In the genomic region with DNA sequence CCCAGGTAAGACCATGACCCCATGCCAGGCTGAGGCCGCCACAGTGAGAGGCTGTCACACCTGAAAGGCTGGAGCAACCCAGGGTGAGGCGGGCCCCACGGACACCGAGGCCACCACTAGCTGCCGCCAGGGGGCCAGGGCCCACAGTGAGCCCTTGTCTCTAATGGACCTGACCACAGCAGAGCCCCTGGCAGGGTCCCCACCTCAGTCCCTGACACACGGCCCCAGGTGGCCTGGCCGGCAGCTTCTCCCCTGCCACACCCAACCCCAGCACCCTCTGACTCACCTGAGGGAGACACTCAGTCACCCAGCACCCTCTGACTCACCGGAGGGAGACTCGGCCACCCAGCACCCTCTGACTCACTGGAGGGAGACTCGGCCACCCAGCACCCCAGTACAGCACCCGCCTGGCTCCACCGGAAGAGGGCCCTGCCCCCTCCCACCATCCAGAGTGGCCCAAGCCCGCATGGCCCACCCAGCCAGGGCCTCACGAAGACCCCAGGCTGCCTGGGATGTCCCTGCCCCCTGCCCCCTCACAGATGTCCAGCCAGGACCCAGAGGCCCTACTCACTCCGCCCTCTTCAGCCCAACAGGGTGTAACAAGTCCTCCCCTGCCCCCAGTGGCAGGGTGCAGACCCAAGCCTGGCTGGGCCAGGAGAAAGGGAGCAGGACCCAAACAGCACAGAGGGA, we compare ENCODE assay signal across 8 cellular contexts. TPM values are rescaled to one million over a fixed set of nuclear protein-coding genes. Genes with fewer than 3 reads are reported as not detected.
DNase-seq lines count a peak whose midpoint lies in the region; ATAC-seq, FAIRE-seq and TF ChIP-seq lines count a peak whose summit lies in the region.

No MANE protein-coding gene starts in this region.

- H3K4me2 ChIP-seq in OCI-LY3 (ENCODE audit: low read length) = no peak overlapping the region

- H2AFZ ChIP-seq in OCI-LY3 (ENCODE audit: low read depth, low read length) = no peak overlapping the region

- intact Hi-C loops in psoas muscle (cut with DNase I) = loop anchor here in 1 of 2 donors (5.0 kb wide), 1 partner anchor 38 kb away; the partner anchor contains the start of genes ACAP3 and PUSL1
- intact Hi-C loops in posterior cingulate gyrus (cut with DNase I) = no loop called here

- H3K4me1 ChIP-seq in OCI-LY3 (ENCODE audit: low read length) (peaks cover 9% of the 10 kb centered on the region), psoas muscle (peaks cover 53% of the 10 kb centered on the region)

- DNase-seq in EH (ENCODE audit: low read depth) (peak; percentile 87), bronchial epithelial cell (ENCODE audit: low read depth) (peak; percentile 94), psoas muscle (peak; percentile 67 to 86), foreskin melanocyte (no peak), posterior cingulate gyrus (no peak)

- ATAC-seq in psoas muscle (peak; percentile 62 to 75 (median 72)), GM21390 (IDR thresholded peaks at IDR 0.05; ENCODE audit: unreplicated experiment) (no peak), GM21576 (IDR thresholded peaks at IDR 0.05; ENCODE audit: unreplicated experiment) (no peak)

- H4K20me1 ChIP-seq in OCI-LY3 (ENCODE audit: insufficient read depth, low read length) = peaks cover 41% of the 10 kb centered on the region; the same call in 1 of the 2 replicates

- TF ChIP-seq CTCF in OCI-LY3 (IDR thresholded peaks at IDR 0.05; ENCODE audit: low read depth, low read length) = peak; percentile 50
- peak; percentile 46 for TF ChIP-seq CTCF in bronchial epithelial cell (IDR thresholded peaks at IDR 0.05; ENCODE audit: insufficient read depth, low read length, severe bottlenecking)
- peak; percentile 37 for TF ChIP-seq CTCF in psoas muscle (IDR thresholded peaks at IDR 0.05)

- no peaks in the 10 kb centered on the region for H3K9me3 ChIP-seq in OCI-LY3 (ENCODE audit: insufficient read depth, low read length)
- H3K9me3 ChIP-seq in psoas muscle = no peaks in the 10 kb centered on the region

- H3K4me3 ChIP-seq in OCI-LY3 (ENCODE audit: low read length) = no peak overlapping the region
- peak overlapping the region; percentile 23 for H3K4me3 ChIP-seq in bronchial epithelial cell (ENCODE audit: low read depth, low read length)
- peak overlapping the region; percentile 73 for H3K4me3 ChIP-seq in psoas muscle

- WGBS in psoas muscle, 3 donors = 45 to 55% (median 47%) methylated on average over 13 to 15 of the region's 15 CpGs

- H3K27ac ChIP-seq in OCI-LY3 (ENCODE audit: low read length) (no peak overlapping the region), psoas muscle (peak overlapping the region; percentile 97)

- peak; percentile 84 for FAIRE-seq in bronchial epithelial cell (lab: Jason Lieb, UNC)

- peaks cover 56% of the 10 kb centered on the region for H3K79me2 ChIP-seq in OCI-LY3 (ENCODE audit: low read length)

- no peak overlapping the region for H3K9ac ChIP-seq in OCI-LY3 (ENCODE audit: low read length)

- peaks cover 12% of the 10 kb centered on the region for H3K36me3 ChIP-seq in OCI-LY3 (replicated peaks; ENCODE audit: low read depth, low read length)
- peaks cover 13% of the 10 kb centered on the region for H3K36me3 ChIP-seq in bronchial epithelial cell (ENCODE audit: control insufficient read depth, insufficient read depth, low read length)
- H3K36me3 ChIP-seq in psoas muscle (ENCODE audit: insufficient read depth in 1 of 2, low read depth in 1 of 2) = peaks cover 4 to 16% of the 10 kb centered on the region in 2 donors

- H3K27me3 ChIP-seq in OCI-LY3 (ENCODE audit: low read depth, low read length) = no peaks in the 10 kb centered on the region
- no peaks in the 10 kb centered on the region for H3K27me3 ChIP-seq in bronchial epithelial cell (ENCODE audit: control insufficient read depth, insufficient read depth, low read length)
- H3K27me3 ChIP-seq in psoas muscle (ENCODE audit: insufficient read depth in 3 of 3, low read length in 2 of 3) = no peaks in the 10 kb centered on the region

RNA-seq across cellular contexts. Expression of gene DVL1, which starts 4.4 kb away (rescaled TPM):
- total RNA-seq in bronchial epithelial cell = 208 and 233 TPM in 2 replicates
- total RNA-seq in psoas muscle = 100 to 1,000 TPM; 162 to 215 (median 210) TPM
- polyA plus RNA-seq in psoas muscle = 100 to 1,000 TPM; 183 to 209 (median 206) TPM

RNA-seq across cellular contexts. Expression of gene MXRA8, which starts 13.5 kb away (rescaled TPM):
- total RNA-seq in bronchial epithelial cell (0.51 and 5.0 TPM in 2 replicates), psoas muscle (10 to 100 TPM in 3 of 4 donors, 1 to 10 TPM in 1; 7.2 to 24.3 (median 13.5) TPM)
- polyA plus RNA-seq in psoas muscle = 10 to 100 TPM in 2 of 3 donors, 1 to 10 TPM in 1; 9.8 to 16.9 (median 10.1) TPM

RNA-seq across cellular contexts. Expression of gene TAS1R3, which starts 13.7 kb away (rescaled TPM):
- total RNA-seq in bronchial epithelial cell (0.26 and 0.38 TPM in 2 replicates), psoas muscle (under 1 TPM in 3 of 4 donors, not detected in 1; 0.06 to 0.10 (median 0.06) TPM)
- polyA plus RNA-seq in psoas muscle = under 1 TPM; 0.08 to 0.25 (median 0.18) TPM

RNA-seq across cellular contexts. Expression of gene CPTP, which starts 20.2 kb away (rescaled TPM):
- total RNA-seq in bronchial epithelial cell (10.8 and 20.2 TPM in 2 replicates), psoas muscle (10 to 100 TPM; 18.2 to 39.5 (median 23.8) TPM)
- 10 to 100 TPM; 31.3 to 38.1 (median 33.4) TPM for polyA plus RNA-seq in psoas muscle

RNA-seq across cellular contexts. Expression of gene INTS11, which starts 20.4 kb away (rescaled TPM):
- total RNA-seq in bronchial epithelial cell (64.9 and 66.3 TPM in 2 replicates), psoas muscle (10 to 100 TPM; 55.6 to 80.8 (median 64.0) TPM)
- 10 to 100 TPM; 71.2 to 72.7 (median 71.8) TPM for polyA plus RNA-seq in psoas muscle

Comparison
In these comparisons a context has a peak if more than half of its experiments do, and no peak if none do; other contexts are left out.
1. DNase-seq: peak in EH (single experiment), bronchial epithelial cell (single experiment) and psoas muscle (2 of 2); none in foreskin melanocyte (single experiment) and posterior cingulate gyrus (0 of 10).
2. ATAC-seq: peak in psoas muscle (4 of 4); none in GM21390 (single experiment) and GM21576 (single experiment).
3. Peak in every context shown above with its lines, with median percentiles within 50 percentile points of each other: CTCF ChIP-seq.